In genomic region chr15:79811406-79812405, GRCh38 we compare ENCODE assay signal across 10 cellular contexts.
DNase-seq lines count a peak whose midpoint lies in the region; ATAC-seq, FAIRE-seq and TF ChIP-seq lines count a peak whose summit lies in the region.
"Had no signal": no experiment of that assay in that cellular context is flagged by ENCODE, and none has a peak within 500 bp of the region (broad histone marks: within the 10 kb centered on the region; RNA-seq: fewer than 3 reads in every experiment).

No MANE protein-coding gene starts in this region.

- H3K27ac Mint-ChIP-seq in activated CD4-positive, alpha-beta memory T cell treated with anti-CD3 and anti-CD28 coated beads, Interleukin-2, amount 10 ng/mL, durations not matched to agents 7 days and 5 days, result no peak overlapping the region
- H3K27ac Mint-ChIP-seq in progenitor cell of endocrine pancreas, result no peak overlapping the region
- H3K27ac Mint-ChIP-seq: memory B cell had no signal

- H3K4me3 Mint-ChIP-seq in activated CD4-positive, alpha-beta memory T cell treated with anti-CD3 and anti-CD28 coated beads, Interleukin-2, amount 10 ng/mL, durations not matched to agents 7 days and 5 days, result no peak overlapping the region
- no peak overlapping the region for H3K4me3 Mint-ChIP-seq in progenitor cell of endocrine pancreas (ENCODE audit: low read depth)
- H3K4me3 Mint-ChIP-seq: activated T-cell treated with anti-CD3 and anti-CD28 coated beads, Interleukin-2, amount 50 U/mL, for 4 hours; memory B cell had no signal

- no peak for TF ChIP-seq CTCF in progenitor cell of endocrine pancreas (IDR thresholded peaks at IDR 0.05; ENCODE audit: unreplicated experiment)

- intact Hi-C loops in sciatic nerve (cut with DNase I), result no loop called here

- H3K27me3 Mint-ChIP-seq in activated CD4-positive, alpha-beta memory T cell treated with anti-CD3 and anti-CD28 coated beads, Interleukin-2, amount 10 ng/mL, durations not matched to agents 7 days and 5 days, result peaks cover 2% of the 10 kb centered on the region
- H3K27me3 Mint-ChIP-seq in progenitor cell of endocrine pancreas, result no peaks in the 10 kb centered on the region

- peak; percentile 75 for ATAC-seq in sciatic nerve
- ATAC-seq: activated T-cell treated with anti-CD3 and anti-CD28 coated beads, Interleukin-2, amount 50 U/mL, for 4 hours had no signal

- H3K9me3 Mint-ChIP-seq in activated CD4-positive, alpha-beta memory T cell treated with anti-CD3 and anti-CD28 coated beads, Interleukin-2, amount 10 ng/mL, durations not matched to agents 7 days and 5 days, result peaks cover 3% of the 10 kb centered on the region
- H3K9me3 Mint-ChIP-seq in progenitor cell of endocrine pancreas (ENCODE audit: low read depth), result peaks cover 3% of the 10 kb centered on the region
- H3K9me3 Mint-ChIP-seq: activated T-cell treated with anti-CD3 and anti-CD28 coated beads, Interleukin-2, amount 50 U/mL, for 4 hours had no signal

- peaks cover 3% of the 10 kb centered on the region for H3K36me3 Mint-ChIP-seq in activated CD4-positive, alpha-beta memory T cell treated with anti-CD3 and anti-CD28 coated beads, Interleukin-2, amount 10 ng/mL, durations not matched to agents 7 days and 5 days (ENCODE audit: low read depth)
- no peaks in the 10 kb centered on the region for H3K36me3 Mint-ChIP-seq in progenitor cell of endocrine pancreas (ENCODE audit: insufficient read depth)

- POLR2A ChIA-PET in activated CD4-positive, alpha-beta memory T cell treated with anti-CD3 and anti-CD28 coated beads, Interleukin-2, amount 10 ng/mL, durations not matched to agents 7 days and 5 days (lab: Charles Lee), result no interaction called here

- CTCF ChIA-PET in activated CD4-positive, alpha-beta memory T cell treated with anti-CD3 and anti-CD28 coated beads, Interleukin-2, amount 10 ng/mL, durations not matched to agents 7 days and 5 days (lab: Charles Lee), result no interaction called here

- FAIRE-seq in GM12892 (lab: Jason Lieb, UNC), result peak; percentile 21

- H3K4me1 Mint-ChIP-seq in activated CD4-positive, alpha-beta memory T cell treated with anti-CD3 and anti-CD28 coated beads, Interleukin-2, amount 10 ng/mL, durations not matched to agents 7 days and 5 days, result peaks cover 2% of the 10 kb centered on the region
- no peaks in the 10 kb centered on the region for H3K4me1 Mint-ChIP-seq in progenitor cell of endocrine pancreas (ENCODE audit: low read depth)
- H3K4me1 Mint-ChIP-seq: memory B cell had no signal

- DNase-seq in GM12892 (ENCODE audit: insufficient read length) (no peak), SHP77 (lab: John Stamatoyannopoulos, UW) (peak; percentile 47 to 69), foreskin melanocyte (peak; percentile 36), sciatic nerve (ENCODE audit: low spot score) (peak; percentile 64), putamen (ENCODE audit: low spot score) (no peak), progenitor cell of endocrine pancreas (ENCODE audit: low spot score, unreplicated experiment) (no peak)
- DNase-seq in activated T-cell treated with anti-CD3 and anti-CD28 coated beads, Interleukin-2, amount 50 U/mL, for 48 hours, result no peak
- no peak for DNase-seq in activated CD4-positive, alpha-beta memory T cell treated with anti-CD3 and anti-CD28 coated beads, Interleukin-2, amount 10 ng/mL, durations not matched to agents 7 days and 5 days
- DNase-seq: activated T-cell treated with anti-CD3 and anti-CD28 coated beads, Interleukin-2, amount 50 U/mL, for 4 hours had no signal

- no peak for TF ChIP-seq POLR2A in GM12892 (IDR thresholded peaks at IDR 0.05; ENCODE audit: low read depth, low read length)

Comparison
In these comparisons a context has a peak if more than half of its experiments do, and no peak if none do; other contexts are left out.
1. DNase-seq: peak in SHP77 (2 of 2), foreskin melanocyte (single experiment) and sciatic nerve (single experiment); none in GM12892 (single experiment), activated T-cell treated with anti-CD3 and anti-CD28 coated beads, Interleukin-2, amount 50 U/mL, for 48 hours (0 of 2), activated CD4-positive, alpha-beta memory T cell treated with anti-CD3 and anti-CD28 coated beads, Interleukin-2, amount 10 ng/mL, durations not matched to agents 7 days and 5 days (single experiment), putamen (single experiment) and progenitor cell of endocrine pancreas (single experiment).